8 cellular contexts compared by ENCODE assay signal in the genomic region with DNA sequence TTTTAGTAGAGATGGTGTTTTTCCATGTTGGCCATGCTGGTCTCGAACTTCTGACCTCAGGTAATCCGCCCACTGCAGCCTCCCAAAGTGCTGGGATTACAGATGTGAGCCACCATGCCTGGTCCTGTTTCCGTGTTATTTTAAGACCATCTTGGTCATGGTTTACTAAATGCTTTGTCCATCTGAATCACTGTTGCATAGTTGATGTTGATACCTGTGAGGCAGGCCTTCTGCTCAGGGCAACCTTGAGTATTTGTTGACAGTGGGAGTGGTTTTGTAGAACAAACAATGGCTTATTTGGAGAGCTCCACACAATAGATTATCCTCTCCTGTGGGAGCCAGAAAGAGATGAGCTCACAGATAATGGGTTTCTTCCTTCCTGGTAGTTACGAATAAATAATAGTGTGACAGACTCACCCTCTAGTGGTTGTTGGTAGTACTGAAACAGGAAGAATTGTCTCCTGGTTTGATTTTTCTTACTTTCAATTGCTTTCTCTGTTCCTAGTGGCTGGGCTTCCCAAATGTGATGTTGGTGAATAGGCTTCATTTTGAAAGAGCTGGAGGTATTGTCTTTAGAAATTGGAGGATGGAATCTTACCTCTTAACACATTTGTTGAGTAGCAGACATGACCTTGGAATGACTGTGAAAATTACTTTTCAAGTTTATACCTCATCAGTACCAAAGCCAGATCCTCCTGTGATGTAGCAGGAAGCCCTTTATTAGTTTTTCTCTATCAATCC. TPM values are rescaled to one million over a fixed set of nuclear protein-coding genes. Genes with fewer than 3 reads are reported as not detected.
DNase-seq lines count a peak whose midpoint lies in the region; ATAC-seq and TF ChIP-seq lines count a peak whose summit lies in the region.

No MANE protein-coding gene starts in this region.

- intact Hi-C loops in activated T-helper 1 cell treated with anti-CD3 and anti-CD28 coated beads, Interleukin-12 subunit alpha, Interleukin-12 subunit beta, Interleukin-2, Interleukin-4 antibody, amounts not matched to agents 30 ng/mL and 10 ng/mL and 1 ng/mL, durations not matched to agents 14 hours and 24 hours and 36 hours (cut with micrococcal nuclease): loop anchor here (1.0 to 5.0 kb wide), 8 partner anchors 8 to 270 kb away; a partner anchor contains a TSS

- H3K9me3 Mint-ChIP-seq in activated T-helper 1 cell treated with anti-CD3 and anti-CD28 coated beads, Interleukin-12 subunit alpha, Interleukin-12 subunit beta, Interleukin-2, Interleukin-4 antibody, amounts not matched to agents 30 ng/mL and 10 ng/mL and 1 ng/mL, durations not matched to agents 14 hours and 24 hours and 36 hours: no peaks in the 10 kb centered on the region
- H3K9me3 Mint-ChIP-seq in osteocyte (ENCODE audit: unreplicated experiment): no peaks in the 10 kb centered on the region

- peaks cover 23% of the 10 kb centered on the region for H3K4me1 Mint-ChIP-seq in activated T-helper 1 cell treated with anti-CD3 and anti-CD28 coated beads, Interleukin-12 subunit alpha, Interleukin-12 subunit beta, Interleukin-2, Interleukin-4 antibody, amounts not matched to agents 30 ng/mL and 10 ng/mL and 1 ng/mL, durations not matched to agents 14 hours and 24 hours and 36 hours (ENCODE audit: low read depth)
- peaks cover 25% of the 10 kb centered on the region for H3K4me1 Mint-ChIP-seq in osteocyte (ENCODE audit: unreplicated experiment)

- ATAC-seq in GM19351 (IDR thresholded peaks at IDR 0.05; ENCODE audit: unreplicated experiment): peak; percentile 86
- ATAC-seq in HG03378 (IDR thresholded peaks at IDR 0.05; ENCODE audit: unreplicated experiment): peak; percentile 92

- TF ChIP-seq CTCF in osteocyte (IDR thresholded peaks at IDR 0.05): peak; percentile 80

- H3K4me3 Mint-ChIP-seq in activated T-helper 1 cell treated with anti-CD3 and anti-CD28 coated beads, Interleukin-12 subunit alpha, Interleukin-12 subunit beta, Interleukin-2, Interleukin-4 antibody, amounts not matched to agents 30 ng/mL and 10 ng/mL and 1 ng/mL, durations not matched to agents 14 hours and 24 hours and 36 hours: no peak overlapping the region
- no peak overlapping the region for H3K4me3 Mint-ChIP-seq in osteocyte (ENCODE audit: unreplicated experiment)

- no peaks in the 10 kb centered on the region for H3K27me3 Mint-ChIP-seq in activated T-helper 1 cell treated with anti-CD3 and anti-CD28 coated beads, Interleukin-12 subunit alpha, Interleukin-12 subunit beta, Interleukin-2, Interleukin-4 antibody, amounts not matched to agents 30 ng/mL and 10 ng/mL and 1 ng/mL, durations not matched to agents 14 hours and 24 hours and 36 hours (ENCODE audit: insufficient read depth)
- H3K27me3 Mint-ChIP-seq in osteocyte (ENCODE audit: unreplicated experiment): no peaks in the 10 kb centered on the region

- DNase-seq in DMS153 treated with DMSO at 0.1 percent for 48 hours (lab: John Stamatoyannopoulos, UW; ENCODE audit: unreplicated experiment) (peak; percentile 97), NCI-H345 treated with DMSO at 0.1 percent for 48 hours (lab: John Stamatoyannopoulos, UW; ENCODE audit: unreplicated experiment) (peak; percentile 98), foreskin melanocyte (peak; percentile 77), osteocyte (ENCODE audit: extremely low spot score, unreplicated experiment) (no peak)
- DNase-seq in activated T-helper 1 cell treated with anti-CD3 and anti-CD28 coated beads, Interleukin-12 subunit alpha, Interleukin-12 subunit beta, Interleukin-2, Interleukin-4 antibody, amounts not matched to agents 30 ng/mL and 10 ng/mL and 1 ng/mL, durations not matched to agents 14 hours and 24 hours and 36 hours (ENCODE audit: low spot score): peak; percentile 13
- no peak for DNase-seq in activated CD4-positive, CD25-positive, alpha-beta regulatory T cell (lab: John Stamatoyannopoulos, UW)

- H3K27ac Mint-ChIP-seq in activated T-helper 1 cell treated with anti-CD3 and anti-CD28 coated beads, Interleukin-12 subunit alpha, Interleukin-12 subunit beta, Interleukin-2, Interleukin-4 antibody, amounts not matched to agents 30 ng/mL and 10 ng/mL and 1 ng/mL, durations not matched to agents 14 hours and 24 hours and 36 hours: peak overlapping the region; percentile 26
- H3K27ac Mint-ChIP-seq in osteocyte (ENCODE audit: unreplicated experiment): peak overlapping the region; percentile 72

- H3K36me3 Mint-ChIP-seq in activated T-helper 1 cell treated with anti-CD3 and anti-CD28 coated beads, Interleukin-12 subunit alpha, Interleukin-12 subunit beta, Interleukin-2, Interleukin-4 antibody, amounts not matched to agents 30 ng/mL and 10 ng/mL and 1 ng/mL, durations not matched to agents 14 hours and 24 hours and 36 hours (ENCODE audit: low read depth): peaks cover 21% of the 10 kb centered on the region
- H3K36me3 Mint-ChIP-seq in osteocyte (ENCODE audit: unreplicated experiment): peaks cover 54% of the 10 kb centered on the region

RNA-seq across cellular contexts. Expression of a gene that starts 39.0 kb away (rescaled TPM):
- total RNA-seq in activated T-helper 1 cell treated with anti-CD3 and anti-CD28 coated beads, Interleukin-12 subunit alpha, Interleukin-12 subunit beta, Interleukin-2, Interleukin-4 antibody, amounts not matched to agents 30 ng/mL and 10 ng/mL and 1 ng/mL, durations not matched to agents 14 hours and 24 hours and 36 hours: 6.4 and 9.9 TPM in 2 replicates
- 181 and 183 TPM in 2 replicates for total RNA-seq in osteocyte

RNA-seq across cellular contexts. Expression of a gene that starts 49.0 kb away (rescaled TPM):
- total RNA-seq in activated T-helper 1 cell treated with anti-CD3 and anti-CD28 coated beads, Interleukin-12 subunit alpha, Interleukin-12 subunit beta, Interleukin-2, Interleukin-4 antibody, amounts not matched to agents 30 ng/mL and 10 ng/mL and 1 ng/mL, durations not matched to agents 14 hours and 24 hours and 36 hours: 0.07 TPM in 1 of 2 replicates, not detected in the other
- not detected in 2 replicates for total RNA-seq in osteocyte

RNA-seq across cellular contexts. Expression of a gene that starts 59.3 kb away (rescaled TPM):
- total RNA-seq in activated T-helper 1 cell treated with anti-CD3 and anti-CD28 coated beads, Interleukin-12 subunit alpha, Interleukin-12 subunit beta, Interleukin-2, Interleukin-4 antibody, amounts not matched to agents 30 ng/mL and 10 ng/mL and 1 ng/mL, durations not matched to agents 14 hours and 24 hours and 36 hours: 211 and 232 TPM in 2 replicates
- 103 and 122 TPM in 2 replicates for total RNA-seq in osteocyte

Comparison
In these comparisons a context has a peak if more than half of its experiments do, and no peak if none do; other contexts are left out.
1. DNase-seq: peak in DMS153 treated with DMSO at 0.1 percent for 48 hours (single experiment), NCI-H345 treated with DMSO at 0.1 percent for 48 hours (single experiment), activated T-helper 1 cell treated with anti-CD3 and anti-CD28 coated beads, Interleukin-12 subunit alpha, Interleukin-12 subunit beta, Interleukin-2, Interleukin-4 antibody, amounts not matched to agents 30 ng/mL and 10 ng/mL and 1 ng/mL, durations not matched to agents 14 hours and 24 hours and 36 hours (single experiment) and foreskin melanocyte (single experiment); none in osteocyte (single experiment) and activated CD4-positive, CD25-positive, alpha-beta regulatory T cell (0 of 4).
2. RNA of a gene that starts 39.0 kb away (total RNA-seq): 181 to 183 TPM in osteocyte; 6.4 to 9.9 TPM in activated T-helper 1 cell treated with anti-CD3 and anti-CD28 coated beads, Interleukin-12 subunit alpha, Interleukin-12 subunit beta, Interleukin-2, Interleukin-4 antibody, amounts not matched to agents 30 ng/mL and 10 ng/mL and 1 ng/mL, durations not matched to agents 14 hours and 24 hours and 36 hours; every median in the first group is over 10 times any median in the second.